30 cellular contexts compared by ENCODE assay signal in genomic region chr1:89151021-89151420, GRCh38. TPM values are rescaled to one million over a fixed set of nuclear protein-coding genes. Genes with fewer than 3 reads are reported as not detected.
"Had no signal": no experiment of that assay in that cellular context is flagged by ENCODE, and none has a peak within 500 bp of the region (broad histone marks: within the 10 kb centered on the region; RNA-seq: fewer than 3 reads in every experiment).

No MANE protein-coding gene starts in this region.

- DNase-seq: dermis blood vessel endothelial cell; dorsolateral prefrontal cortex; effector CD4-positive, alpha-beta T cell; effector memory CD4-positive, alpha-beta T cell; erythroblast; esophagus squamous epithelium; foreskin fibroblast; foreskin melanocyte; gastrocnemius medialis; glutamatergic neuron; head of caudate nucleus; heart right ventricle; hippocampal formation; left cardiac atrium; left lung; left ventricle myocardium superior; mammary epithelial cell; mesendoderm; midbrain; naive thymus-derived CD4-positive, alpha-beta T cell had no signal

- H3K36me3 Mint-ChIP-seq: memory B cell had no signal

- H3K27ac Mint-ChIP-seq: memory B cell; naive thymus-derived CD4-positive, alpha-beta T cell had no signal

- H3K4me3 ChIP-seq: coronary artery, dorsolateral prefrontal cortex, esophagus squamous epithelium, gastrocnemius medialis, heart right ventricle, left lung, lung had no signal

- H3K4me3 Mint-ChIP-seq: memory B cell; naive thymus-derived CD4-positive, alpha-beta T cell had no signal

- H3K4me1 ChIP-seq: esophagus squamous epithelium, gastrocnemius medialis, heart right ventricle, left lung had no signal

- ATAC-seq: esophagus mucosa; gastrocnemius medialis; heart right ventricle; left cardiac atrium; left lung; left ventricle myocardium superior; naive thymus-derived CD4-positive, alpha-beta T cell had no signal

- H3K36me3 ChIP-seq: esophagus squamous epithelium, gastrocnemius medialis, heart right ventricle, left lung had no signal

- H3K27me3 ChIP-seq: dorsolateral prefrontal cortex, esophagus squamous epithelium, gastrocnemius medialis, heart right ventricle, left lung had no signal

- H3K9me3 ChIP-seq: esophagus squamous epithelium, gastrocnemius medialis had no signal

- H3K27ac ChIP-seq: coronary artery, dorsolateral prefrontal cortex, epithelial cell of prostate, esophagus squamous epithelium, gastrocnemius medialis, heart right ventricle, left lung had no signal

RNA-seq across cellular contexts. Expression of gene GBP7, which starts 24.8 kb away (rescaled TPM):
- total RNA-seq: dermis blood vessel endothelial cell, esophagus mucosa, esophagus squamous epithelium, gastrocnemius medialis, glomerular endothelial cell, kidney epithelial cell, left cardiac atrium, left ventricle myocardium superior, lower leg skin, mammary epithelial cell, mononuclear cell, mucosa of gallbladder had no signal

RNA-seq across cellular contexts. Expression of gene GBP4, which starts 47.7 kb away (rescaled TPM):
- total RNA-seq: mammary epithelial cell had no signal
